In the genomic region with DNA sequence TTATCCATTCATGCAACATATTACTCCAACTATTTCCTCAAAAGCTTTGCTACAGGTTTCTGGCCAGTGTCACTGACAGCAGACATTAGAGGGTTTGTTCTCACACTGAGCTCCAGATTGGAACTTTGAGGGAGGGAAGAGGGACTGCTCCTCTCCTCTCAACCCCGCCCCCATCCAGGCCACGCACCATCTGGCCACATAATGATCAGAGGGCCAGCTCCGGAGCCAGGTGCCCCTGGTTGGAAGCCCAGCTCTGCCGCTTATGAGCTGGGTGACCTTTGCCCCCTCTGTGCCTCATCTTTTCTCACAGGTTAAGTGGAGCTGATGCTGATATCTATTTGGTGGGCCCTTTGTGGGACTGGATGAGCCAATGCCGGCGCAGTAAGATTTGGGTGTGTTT, we compare ENCODE assay signal across 22 cellular contexts. TPM values are rescaled to one million over a fixed set of nuclear protein-coding genes. Genes with fewer than 3 reads are reported as not detected.
"Had no signal": no experiment of that assay in that cellular context is flagged by ENCODE, and none has a peak within 500 bp of the region (broad histone marks: within the 10 kb centered on the region; RNA-seq: fewer than 3 reads in every experiment).

No MANE protein-coding gene starts in this region.

- H3K4me1 Mint-ChIP-seq: activated naive CD8-positive, alpha-beta T cell treated with anti-CD3 and anti-CD28 coated beads, Interleukin-2, amount 50 U/mL, for 24 hours; T-helper 17 cell had no signal

- DNase-seq: activated CD4-positive, alpha-beta T cell treated with anti-CD3 and anti-CD28 coated beads for 4 hours; activated CD4-positive, alpha-beta T cell treated with anti-CD3 and anti-CD28 coated beads, Interleukin-2, amount 50 U/mL, for 48 hours; activated CD4-positive, CD25-positive, alpha-beta regulatory T cell; activated gamma-delta T cell; activated naive CD4-positive, alpha-beta T cell treated with anti-CD3 and anti-CD28 coated beads, Interleukin-2, amount 50 U/mL, for 16 hours; activated naive CD8-positive, alpha-beta T cell treated with anti-CD3 and anti-CD28 coated beads, Interleukin-2, amount 50 U/mL, for 24 hours; activated T-cell treated with anti-CD3 and anti-CD28 coated beads, Interleukin-2, amount 50 U/mL, for 72 hours; anterior cingulate cortex; body of pancreas; effector memory CD8-positive, alpha-beta T cell; hypothalamus; ovary; stimulated activated CD4-positive, alpha-beta T cell treated with anti-CD3 and anti-CD28 coated beads, Interleukin-4, amount 100 ng/mL, for 24 hours; stimulated activated naive CD4-positive, alpha-beta T cell treated with Interleukin-2 at 50 U/mL for 16 hours; T-helper 17 cell; upper lobe of left lung had no signal

- H3K27ac ChIP-seq: body of pancreas, cardiac muscle cell, esophagus muscularis mucosa, neutrophil, ovary, prostate gland, right atrium auricular region, upper lobe of left lung had no signal

- ATAC-seq: activated naive CD8-positive, alpha-beta T cell treated with anti-CD3 and anti-CD28 coated beads, Interleukin-2, amount 50 U/mL, for 24 hours; activated T-cell treated with anti-CD3 and anti-CD28 coated beads, Interleukin-2, amount 50 U/mL, for 72 hours; body of pancreas; effector memory CD8-positive, alpha-beta T cell; natural killer cell treated with Interleukin-12 subunit alpha and Interleukin-12 subunit beta and Interleukin-15 and Interleukin-18, amount 100 ng/mL, for 72 hours; T-helper 17 cell had no signal

- H3K4me3 Mint-ChIP-seq: activated naive CD8-positive, alpha-beta T cell treated with anti-CD3 and anti-CD28 coated beads, Interleukin-2, amount 50 U/mL, for 24 hours; activated T-cell treated with anti-CD3 and anti-CD28 coated beads, Interleukin-2, amount 50 U/mL, for 72 hours; effector memory CD8-positive, alpha-beta T cell; natural killer cell treated with Interleukin-12 subunit alpha and Interleukin-12 subunit beta and Interleukin-15 and Interleukin-18, amount 100 ng/mL, for 72 hours; T-helper 17 cell had no signal

- H3K9me3 ChIP-seq: body of pancreas, esophagus muscularis mucosa, neutrophil, ovary, prostate gland, right atrium auricular region, upper lobe of left lung had no signal

- H3K36me3 Mint-ChIP-seq: natural killer cell treated with Interleukin-12 subunit alpha and Interleukin-12 subunit beta and Interleukin-15 and Interleukin-18, amount 100 ng/mL, for 72 hours had no signal

- H3K27ac Mint-ChIP-seq: activated naive CD8-positive, alpha-beta T cell treated with anti-CD3 and anti-CD28 coated beads, Interleukin-2, amount 50 U/mL, for 24 hours; activated T-cell treated with anti-CD3 and anti-CD28 coated beads, Interleukin-2, amount 50 U/mL, for 72 hours; effector memory CD8-positive, alpha-beta T cell; natural killer cell treated with Interleukin-12 subunit alpha and Interleukin-12 subunit beta and Interleukin-15 and Interleukin-18, amount 100 ng/mL, for 72 hours; T-helper 17 cell had no signal

- H3K36me3 ChIP-seq: cardiac muscle cell, esophagus muscularis mucosa, neutrophil, ovary, prostate gland, right atrium auricular region, upper lobe of left lung had no signal

- H3K27me3 ChIP-seq: body of pancreas, cardiac muscle cell, ovary, right atrium auricular region, upper lobe of left lung had no signal

- H3K4me3 ChIP-seq: body of pancreas, cardiac muscle cell, esophagus muscularis mucosa, ovary, prostate gland, right atrium auricular region, upper lobe of left lung had no signal

- H3K9me3 Mint-ChIP-seq: activated naive CD8-positive, alpha-beta T cell treated with anti-CD3 and anti-CD28 coated beads, Interleukin-2, amount 50 U/mL, for 24 hours; activated T-cell treated with anti-CD3 and anti-CD28 coated beads, Interleukin-2, amount 50 U/mL, for 72 hours; effector memory CD8-positive, alpha-beta T cell; natural killer cell treated with Interleukin-12 subunit alpha and Interleukin-12 subunit beta and Interleukin-15 and Interleukin-18, amount 100 ng/mL, for 72 hours had no signal

RNA-seq across cellular contexts. Expression of a gene that starts 55.8 kb away (rescaled TPM):
- total RNA-seq: right atrium auricular region had no signal
